In genomic region chr5:139761501-139761900, GRCh38 we compare ENCODE assay signal across 22 cellular contexts. TPM values are rescaled to one million over a fixed set of nuclear protein-coding genes. Genes with fewer than 3 reads are reported as not detected.
A peak's percentile ranks its signal among the peaks of the same experiment; 100 is the strongest.
DNase-seq lines count a peak whose midpoint lies in the region; ATAC-seq and TF ChIP-seq lines count a peak whose summit lies in the region.
"Had no signal": no experiment of that assay in that cellular context is flagged by ENCODE, and none has a peak within 500 bp of the region (broad histone marks: within the 10 kb centered on the region; RNA-seq: fewer than 3 reads in every experiment).

No MANE protein-coding gene starts in this region.

- no peak overlapping the region for H3K4ac ChIP-seq in neuronal stem cell (ENCODE audit: low read length)

- 57 to 87% methylated on average over 1 to 4 of the region's 4 CpGs for WGBS in endodermal cell (ENCODE audit: insufficient coverage in 1 of 2, insufficient read length in 1 of 2), 2 experiments
- no CpG with 5 or more reads among the region's 4 CpGs for WGBS in neuronal stem cell (ENCODE audit: extremely low coverage in 2 of 2, insufficient read length in 2 of 2, insufficient replicate concordance in 1 of 2), 2 donors

- H2BK5ac ChIP-seq in neuronal stem cell (ENCODE audit: low read length), result no peak overlapping the region

- no peak overlapping the region for H3K14ac ChIP-seq in neuronal stem cell (ENCODE audit: low read length)

- H2BK12ac ChIP-seq in neuronal stem cell (ENCODE audit: low read length), result no peak overlapping the region

- no peak overlapping the region for H2BK120ac ChIP-seq in neuronal stem cell (ENCODE audit: low read depth, low read length)

- no peaks in the 10 kb centered on the region for H3K4me1 ChIP-seq in endodermal cell (ENCODE audit: control insufficient read depth, insufficient read depth, low read length)
- peaks cover 21 to 46% of the 10 kb centered on the region in 2 donors for H3K4me1 ChIP-seq in neuronal stem cell (ENCODE audit: control insufficient read depth in 2 of 2, insufficient read depth in 1 of 2, low read depth in 1 of 2, low read length in 2 of 2)

- H3K27ac Mint-ChIP-seq in endodermal cell, result no peak overlapping the region
- H3K27ac Mint-ChIP-seq: CD4-positive, alpha-beta T cell had no signal

- H3K79me1 ChIP-seq in neuronal stem cell (ENCODE audit: low read depth, low read length), result no peaks in the 10 kb centered on the region

- in situ Hi-C loops in G401 (cut with HindIII; ENCODE audit: low sequenced_read_pairs), result no loop called here

- no peaks in the 10 kb centered on the region for H3K9me3 Mint-ChIP-seq in endodermal cell
- H3K9me3 Mint-ChIP-seq: CD4-positive, alpha-beta T cell had no signal

- H3K4me2 ChIP-seq in neuronal stem cell (ENCODE audit: insufficient read depth, low read length, poor library complexity, severe bottlenecking), result no peak overlapping the region

- H3K27me3 ChIP-seq in endodermal cell (ENCODE audit: control insufficient read depth, insufficient read depth, low read length, poor library complexity, severe bottlenecking) (peaks cover 48% of the 10 kb centered on the region), neuronal stem cell (ENCODE audit: control insufficient read depth in 3 of 3, insufficient read depth in 3 of 3, low read depth in 1 of 3, low read length in 3 of 3) (peaks cover 0 to 60% (median 24%) of the 10 kb centered on the region in 3 experiments), dorsolateral prefrontal cortex (no peaks in the 10 kb centered on the region)

- H2AK5ac ChIP-seq in neuronal stem cell (ENCODE audit: low read depth, low read length), result peak overlapping the region; percentile 5

- TF ChIP-seq CTCF in endodermal cell (conservative IDR thresholded peaks at IDR 0.05), result no peak
- no peak for TF ChIP-seq CTCF in dorsolateral prefrontal cortex (IDR thresholded peaks at IDR 0.05 in 54 of 56, conservative IDR thresholded peaks at IDR 0.05 in 2 of 56; ENCODE audit: low read depth in 1 of 56, partially characterized antibody in 56 of 56)

- H2BK15ac ChIP-seq in neuronal stem cell (ENCODE audit: low read length), result no peak overlapping the region

- H3K18ac ChIP-seq in neuronal stem cell (ENCODE audit: low read length), result no peak overlapping the region

- intact Hi-C loops in dorsolateral prefrontal cortex (cut with DNase I), result loop anchor here (10.0 kb wide), 2 partner anchors 197 to 337 kb away; partner anchors contain the start of gene UBE2D2 (in 1 of the 2)

- ATAC-seq in HG03025 (IDR thresholded peaks at IDR 0.05; ENCODE audit: low FRiP score, unreplicated experiment) (no peak), HG03045 (IDR thresholded peaks at IDR 0.05; ENCODE audit: unreplicated experiment) (no peak)
- ATAC-seq: Panc1 had no signal

- H3K36me3 ChIP-seq in endodermal cell (ENCODE audit: control insufficient read depth, insufficient read depth, low read length) (no peaks in the 10 kb centered on the region), neuronal stem cell (replicated peaks in 1 of 2; ENCODE audit: control insufficient read depth in 2 of 2, insufficient read depth in 2 of 2, low read length in 2 of 2) (no peaks in the 10 kb centered on the region)
- H3K36me3 ChIP-seq: SJSA1 had no signal

- no peak overlapping the region for H3K4me3 ChIP-seq in endodermal cell (ENCODE audit: low read length)
- H3K4me3 ChIP-seq in neuronal stem cell (ENCODE audit: low read length in 2 of 2), result no peak overlapping the region
- no peak overlapping the region for H3K4me3 ChIP-seq in dorsolateral prefrontal cortex
- H3K4me3 ChIP-seq: SJSA1 had no signal

- H4K8ac ChIP-seq in neuronal stem cell (ENCODE audit: low read depth, low read length), result no peak overlapping the region

- peak overlapping the region; percentile 29 for H3K27ac ChIP-seq in endodermal cell (ENCODE audit: low read depth, low read length)
- H3K27ac ChIP-seq in neuronal stem cell (replicated peaks; ENCODE audit: low read length), result no peak overlapping the region
- H3K27ac ChIP-seq in dorsolateral prefrontal cortex, result peak overlapping the region in 28 of 59 donors; percentile 1 to 95 (median 58)
- H3K27ac ChIP-seq: SJSA1 had no signal

- H3K4me1 Mint-ChIP-seq in endodermal cell, result peaks cover 20% of the 10 kb centered on the region

- H3K36me3 Mint-ChIP-seq in endodermal cell (ENCODE audit: low read depth), result no peaks in the 10 kb centered on the region

- H3K23ac ChIP-seq in neuronal stem cell (ENCODE audit: low read depth, low read length, poor library complexity), result no peak overlapping the region

- H3K9ac ChIP-seq in endodermal cell (ENCODE audit: extremely low read depth, low read length, poor library complexity, severe bottlenecking) (no peak overlapping the region), neuronal stem cell (ENCODE audit: low read depth, low read length, poor library complexity) (no peak overlapping the region)

- peaks cover 76% of the 10 kb centered on the region for H3K27me3 Mint-ChIP-seq in endodermal cell (ENCODE audit: insufficient read depth)

- no peak overlapping the region for H2AFZ ChIP-seq in neuronal stem cell (ENCODE audit: low read length)

- DNase-seq in G401 (ENCODE audit: low spot score), result peak; percentile 37
- peak; percentile 32 for DNase-seq in NCI-H82 treated with DMSO at 0.1 percent for 48 hours (lab: John Stamatoyannopoulos, UW; ENCODE audit: unreplicated experiment)
- DNase-seq in endodermal cell, result no peak
- no peak for DNase-seq in neuronal stem cell (ENCODE audit: low spot score)
- no peak for DNase-seq in NCI-H748 (lab: John Stamatoyannopoulos, UW; ENCODE audit: unreplicated experiment)
- no peak for DNase-seq in dorsolateral prefrontal cortex
- DNase-seq: Caco-2; CD4-positive, alpha-beta T cell; DMS153; GF-D8; GOT3; Karpas-422; NCI-H1436; NCI-H1930; NCI-H226; NCI-H524 treated with DMSO at 0.1 percent for 48 hours had no signal

- no peak overlapping the region for H4K91ac ChIP-seq in neuronal stem cell (ENCODE audit: low read depth, low read length, poor library complexity)

- H3K9me3 ChIP-seq in endodermal cell (ENCODE audit: control insufficient read depth, low read length), result no peaks in the 10 kb centered on the region
- H3K9me3 ChIP-seq in neuronal stem cell (replicated peaks in 1 of 2; ENCODE audit: control insufficient read depth in 2 of 2, insufficient read depth in 1 of 2, low read depth in 1 of 2, low read length in 2 of 2), result no peaks in the 10 kb centered on the region
- H3K9me3 ChIP-seq: Caco-2, SJSA1 had no signal

- no peak overlapping the region for H3K4me3 Mint-ChIP-seq in endodermal cell
- H3K4me3 Mint-ChIP-seq: CD4-positive, alpha-beta T cell had no signal

RNA-seq across cellular contexts. Expression of gene PSD2, which starts 34.1 kb away (rescaled TPM):
- 0.31 and 2.0 TPM in 2 replicates for total RNA-seq in G401 (2014; rRNA removed; shearing (Covaris generic))
- total RNA-seq in endodermal cell (1 to 10 TPM in 1 of 2 donors, under 1 TPM in 1; 0.55 to 2.5 TPM), dorsolateral prefrontal cortex (100 to 1,000 TPM in 19 of 120 experiments, 10 to 100 TPM in 101; 37.2 to 251 (median 77.9) TPM)
- 2.0 TPM for polyA plus RNA-seq in endodermal cell (2013, experiment 1 of 2)
- polyA plus RNA-seq in endodermal cell (2013, experiment 2 of 2), result 2.0 TPM
- 0.92 TPM for polyA plus RNA-seq in neuronal stem cell (2013, experiment 1 of 2)
- 0.93 TPM for polyA plus RNA-seq in neuronal stem cell (2013, experiment 2 of 2)
- total RNA-seq: HT-29, MCF 10A had no signal

Comparison
In these comparisons a context has a peak if more than half of its experiments do, and no peak if none do; other contexts are left out.
1. DNase-seq: peak in G401 (single experiment) and NCI-H82 treated with DMSO at 0.1 percent for 48 hours (single experiment); none in endodermal cell (single experiment), neuronal stem cell (single experiment), NCI-H748 (single experiment) and dorsolateral prefrontal cortex (0 of 10).
2. RNA of gene PSD2, which starts 34.1 kb away (total RNA-seq): 37.2 to 251 TPM in dorsolateral prefrontal cortex; 0.55 to 2.5 TPM in endodermal cell and 0.31 to 2.0 TPM in G401; every median in the first group is over 10 times any median in the second.